ENCODE assay signal across 8 cellular contexts in the genomic region with DNA sequence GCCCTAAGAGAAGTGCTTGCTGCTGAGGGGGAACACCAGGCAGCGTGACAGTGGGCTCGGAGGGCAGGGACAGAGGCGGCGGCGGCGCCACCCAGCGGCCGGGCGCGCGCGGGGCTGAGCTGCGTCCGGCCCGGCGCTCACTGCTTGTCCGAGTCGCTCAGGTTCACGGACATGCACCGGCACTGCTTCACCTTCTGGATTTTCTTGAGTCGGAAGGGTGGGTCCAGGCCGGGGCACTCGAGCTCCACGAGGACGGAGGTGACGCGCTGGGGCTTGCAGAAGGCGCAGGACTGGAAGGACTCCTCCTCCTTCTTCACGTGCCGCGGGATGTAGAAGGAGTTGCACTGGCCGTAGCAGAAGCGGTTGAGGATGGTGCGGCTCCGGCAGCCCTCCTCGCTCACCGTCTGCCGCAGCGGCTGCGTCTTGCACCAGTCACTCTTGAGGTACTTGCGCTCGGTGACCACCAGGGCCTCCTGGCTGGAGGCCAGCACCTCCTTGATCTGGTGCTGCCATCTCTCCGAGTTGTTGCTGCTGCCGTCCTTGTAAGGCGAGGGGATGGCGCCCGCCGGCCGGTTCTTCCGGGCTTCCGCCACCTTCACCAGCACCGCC.
DNase-seq lines count a peak whose midpoint lies in the region; ATAC-seq and TF ChIP-seq lines count a peak whose summit lies in the region.

No MANE protein-coding gene starts in this region.

- in situ Hi-C loops in astrocyte of the cerebellum (cut with HindIII; ENCODE audit: low sequenced_read_pairs): no loop called here

- no peak for ATAC-seq in right cardiac atrium
- no peak for ATAC-seq in Right ventricle myocardium inferior
- no peak for ATAC-seq in GM18870 (IDR thresholded peaks at IDR 0.05; ENCODE audit: unreplicated experiment)
- ATAC-seq in GM21515 (IDR thresholded peaks at IDR 0.05; ENCODE audit: unreplicated experiment): no peak
- no peak for ATAC-seq in GM19455 (IDR thresholded peaks at IDR 0.05; ENCODE audit: unreplicated experiment)

- TF ChIP-seq CTCF in astrocyte of the cerebellum (IDR thresholded peaks at IDR 0.05; ENCODE audit: low read depth, low read length, missing control alignments): no peak

- 41% methylated on average over 52 of the region's 52 CpGs for WGBS in right cardiac atrium

- H3K4me3 ChIP-seq in right cardiac atrium (ENCODE audit: low read length): no peak overlapping the region
- H3K4me3 ChIP-seq in astrocyte of the cerebellum (ENCODE audit: low read depth, low read length): peak overlapping the region; percentile 7

- H3K27ac ChIP-seq in right cardiac atrium (ENCODE audit: low read length): no peak overlapping the region

- no peaks in the 10 kb centered on the region for H3K27me3 ChIP-seq in right cardiac atrium (ENCODE audit: control insufficient read depth, insufficient read depth)

- peak in 2 of 3 donors; percentile 16 to 54 for DNase-seq in right cardiac atrium
- DNase-seq in Right ventricle myocardium inferior (ENCODE audit: missing footprints): no peak
- no peak for DNase-seq in astrocyte of the cerebellum (ENCODE audit: low read depth)
- peak; percentile 75 for DNase-seq in iris pigment epithelial cell (ENCODE audit: low read depth)
- DNase-seq in NK-92 (lab: John Stamatoyannopoulos, UW; ENCODE audit: unreplicated experiment): no peak

- no peaks in the 10 kb centered on the region for H3K4me1 ChIP-seq in right cardiac atrium (ENCODE audit: control insufficient read depth, insufficient read depth, low read length)

- intact Hi-C loops in right cardiac atrium (cut with DNase I): no loop called here
- intact Hi-C loops in Right ventricle myocardium inferior (cut with DNase I): no loop called here

- H3K9me3 ChIP-seq in right cardiac atrium (ENCODE audit: control insufficient read depth, low read length): peaks cover 3% of the 10 kb centered on the region

Comparison
In these comparisons a context has a peak if more than half of its experiments do, and no peak if none do; other contexts are left out.
1. DNase-seq: peak in right cardiac atrium (2 of 3) and iris pigment epithelial cell (single experiment); none in Right ventricle myocardium inferior (single experiment), astrocyte of the cerebellum (single experiment) and NK-92 (single experiment).